In genomic region chr5:65760504-65761275, GRCh38 we compare ENCODE assay signal across 9 cellular contexts. TPM values are rescaled to one million over a fixed set of nuclear protein-coding genes. Genes with fewer than 3 reads are reported as not detected.
DNase-seq lines count a peak whose midpoint lies in the region; ATAC-seq and TF ChIP-seq lines count a peak whose summit lies in the region.
"Had no signal": no experiment of that assay in that cellular context is flagged by ENCODE, and none has a peak within 500 bp of the region (broad histone marks: within the 10 kb centered on the region; RNA-seq: fewer than 3 reads in every experiment).

No MANE protein-coding gene starts in this region.

- H3K9me3 Mint-ChIP-seq in activated T-cell treated with anti-CD3 and anti-CD28 coated beads, Interleukin-2, amount 50 U/mL, for 4 hours = no peaks in the 10 kb centered on the region

- peak; percentile 52 for TF ChIP-seq CTCF in left ventricle myocardium inferior (IDR thresholded peaks at IDR 0.05; ENCODE audit: borderline replicate concordance)

- peak; percentile 50 to 60 for ATAC-seq in activated T-cell treated with anti-CD3 and anti-CD28 coated beads, Interleukin-2, amount 50 U/mL, for 4 hours

- H3K27me3 Mint-ChIP-seq in activated T-cell treated with anti-CD3 and anti-CD28 coated beads, Interleukin-2, amount 50 U/mL, for 4 hours (ENCODE audit: low read depth) = no peaks in the 10 kb centered on the region

- H3K4me3 Mint-ChIP-seq in activated T-cell treated with anti-CD3 and anti-CD28 coated beads, Interleukin-2, amount 50 U/mL, for 4 hours = no peak overlapping the region

- H3K36me3 ChIP-seq in left ventricle myocardium inferior = peaks cover 7% of the 10 kb centered on the region

- H3K4me3 ChIP-seq in left ventricle myocardium inferior = no peak overlapping the region

- H3K27ac ChIP-seq in left ventricle myocardium inferior (replicated peaks) = no peak overlapping the region
- H3K27ac ChIP-seq: 22Rv1 had no signal

- H3K27me3 ChIP-seq in left ventricle myocardium inferior (ENCODE audit: low read depth) = no peaks in the 10 kb centered on the region

- peaks cover 4% of the 10 kb centered on the region for H3K4me1 ChIP-seq in left ventricle myocardium inferior

- peaks cover 3% of the 10 kb centered on the region for H3K4me1 Mint-ChIP-seq in activated T-cell treated with anti-CD3 and anti-CD28 coated beads, Interleukin-2, amount 50 U/mL, for 4 hours (ENCODE audit: low read depth)

- intact Hi-C loops in left ventricle myocardium inferior (cut with micrococcal nuclease) = no loop called here

- no peaks in the 10 kb centered on the region for H3K36me3 Mint-ChIP-seq in activated T-cell treated with anti-CD3 and anti-CD28 coated beads, Interleukin-2, amount 50 U/mL, for 4 hours (ENCODE audit: insufficient read depth)

- DNase-seq in DMS53 (lab: John Stamatoyannopoulos, UW) (peak; percentile 19), DMS53 treated with DMSO at 0.1 percent for 48 hours (lab: John Stamatoyannopoulos, UW; ENCODE audit: unreplicated experiment) (no peak), HuH-7 (ENCODE audit: low spot score) (peak; percentile 7), left ventricle myocardium inferior (no peak), AG08396 (ENCODE audit: low spot score) (no peak), NCI-H2227 treated with DMSO at 0.1 percent for 48 hours (lab: John Stamatoyannopoulos, UW) (no peak)
- DNase-seq in activated T-cell treated with anti-CD3 and anti-CD28 coated beads, Interleukin-2, amount 50 U/mL, for 4 hours = peak; percentile 45
- peak; percentile 19 to 79 (median 46) for DNase-seq in stimulated activated naive CD4-positive, alpha-beta T cell (lab: John Stamatoyannopoulos, UW)

- H3K9me3 ChIP-seq in left ventricle myocardium inferior (replicated peaks) = no peaks in the 10 kb centered on the region

RNA-seq across cellular contexts. Expression of gene NLN, which starts 38.7 kb away (rescaled TPM):
- 10 to 100 TPM; 29.7 to 40.9 (median 38.8) TPM for total RNA-seq in activated T-cell treated with anti-CD3 and anti-CD28 coated beads, Interleukin-2, amount 50 U/mL, for 4 hours
- total RNA-seq in left ventricle myocardium inferior = 12.4 TPM

RNA-seq across cellular contexts. Expression of gene SGTB, which starts 38.8 kb away (rescaled TPM):
- 10 to 100 TPM in 1 of 3 donors, 1 to 10 TPM in 2; 9.2 to 11.0 (median 9.8) TPM for total RNA-seq in activated T-cell treated with anti-CD3 and anti-CD28 coated beads, Interleukin-2, amount 50 U/mL, for 4 hours
- total RNA-seq in left ventricle myocardium inferior = 7.1 TPM

Comparison
In these comparisons a context has a peak if more than half of its experiments do, and no peak if none do; other contexts are left out.
1. DNase-seq: peak in DMS53 (single experiment), HuH-7 (single experiment), activated T-cell treated with anti-CD3 and anti-CD28 coated beads, Interleukin-2, amount 50 U/mL, for 4 hours (single experiment) and stimulated activated naive CD4-positive, alpha-beta T cell (6 of 6); none in DMS53 treated with DMSO at 0.1 percent for 48 hours (single experiment), left ventricle myocardium inferior (single experiment), AG08396 (single experiment) and NCI-H2227 treated with DMSO at 0.1 percent for 48 hours (single experiment).